11 cellular contexts compared by ENCODE assay signal in genomic region chr14:50452979-50453705, GRCh38. TPM values are rescaled to one million over a fixed set of nuclear protein-coding genes. Genes with fewer than 3 reads are reported as not detected.
DNase-seq lines count a peak whose midpoint lies in the region; ATAC-seq and TF ChIP-seq lines count a peak whose summit lies in the region.
"Had no signal": no experiment of that assay in that cellular context is flagged by ENCODE, and none has a peak within 500 bp of the region (broad histone marks: within the 10 kb centered on the region; RNA-seq: fewer than 3 reads in every experiment).

No MANE protein-coding gene starts in this region.

- TF ChIP-seq CTCF in AG04450 (IDR thresholded peaks at IDR 0.05; ENCODE audit: low read depth, low read length) (no peak), brain microvascular endothelial cell (IDR thresholded peaks at IDR 0.05; ENCODE audit: low read depth, low read length, missing control alignments) (no peak), endothelial cell (IDR thresholded peaks at IDR 0.05; ENCODE audit: unreplicated experiment) (no peak)

- no peak overlapping the region for H3K4me3 Mint-ChIP-seq in endothelial cell (ENCODE audit: unreplicated experiment)
- H3K4me3 Mint-ChIP-seq: CD8-positive, alpha-beta memory T cell had no signal

- H3K9me3 Mint-ChIP-seq in endothelial cell (ENCODE audit: unreplicated experiment) = no peaks in the 10 kb centered on the region
- H3K9me3 Mint-ChIP-seq: CD8-positive, alpha-beta memory T cell had no signal

- no peaks in the 10 kb centered on the region for H3K9me3 ChIP-seq in AG04450 (ENCODE audit: control insufficient read depth, insufficient read depth, low read length)

- ATAC-seq in HG02840 (IDR thresholded peaks at IDR 0.05; ENCODE audit: low FRiP score, unreplicated experiment) = no peak

- H3K27me3 ChIP-seq in AG04450 (ENCODE audit: control insufficient read depth, insufficient read depth, low read length) (no peaks in the 10 kb centered on the region), brain microvascular endothelial cell (replicated peaks) (no peaks in the 10 kb centered on the region)
- H3K27me3 ChIP-seq: ascending aorta had no signal

- peaks cover 28% of the 10 kb centered on the region for H3K36me3 Mint-ChIP-seq in endothelial cell (ENCODE audit: low read depth, unreplicated experiment)

- DNase-seq in AG04450 (ENCODE audit: low read depth, low spot score) = peak; percentile 59
- DNase-seq in HS-5 (ENCODE audit: low read depth) = peak; percentile 61
- DNase-seq in brain microvascular endothelial cell = peak; percentile 53
- DNase-seq in kidney glomerular epithelial cell (lab: John Stamatoyannopoulos, UW) = peak; percentile 73
- DNase-seq in NCI-H2107 treated with DMSO at 0.1 percent for 48 hours (lab: John Stamatoyannopoulos, UW; ENCODE audit: unreplicated experiment) = no peak
- no peak for DNase-seq in endothelial cell (ENCODE audit: low spot score)
- DNase-seq in GM19240 (ENCODE audit: insufficient read length, low spot score) = no peak
- DNase-seq: CD8-positive, alpha-beta memory T cell; occipital lobe had no signal

- H3K27me3 Mint-ChIP-seq in endothelial cell (ENCODE audit: unreplicated experiment) = no peaks in the 10 kb centered on the region
- H3K27me3 Mint-ChIP-seq: CD8-positive, alpha-beta memory T cell had no signal

- in situ Hi-C loops in brain microvascular endothelial cell (cut with HindIII; ENCODE audit: low pct_ligation_motif_present, low sequenced_read_pairs) = no loop called here

- no peak overlapping the region for H3K27ac Mint-ChIP-seq in endothelial cell (ENCODE audit: unreplicated experiment)

- peaks cover 35% of the 10 kb centered on the region for H3K36me3 ChIP-seq in brain microvascular endothelial cell (replicated peaks)

- CTCF ChIA-PET in AG04450 (lab: Charles Lee) = interaction anchor here (0.7 kb wide), 1 partner anchor 404 kb away, joined by 3 read pairs; no protein-coding TSS in a partner anchor

- H3K4me3 ChIP-seq in AG04450 (ENCODE audit: low read depth, low read length) (no peak overlapping the region), brain microvascular endothelial cell (ENCODE audit: low read depth, low read length) (no peak overlapping the region)
- H3K4me3 ChIP-seq: ascending aorta had no signal

- peak overlapping the region; percentile 23 for H3K27ac ChIP-seq in AG04450 (ENCODE audit: low read depth, low read length)
- peak overlapping the region; percentile 54 for H3K27ac ChIP-seq in brain microvascular endothelial cell
- H3K27ac ChIP-seq: ascending aorta had no signal

- H3K4me1 Mint-ChIP-seq in endothelial cell (ENCODE audit: unreplicated experiment) = no peaks in the 10 kb centered on the region

- POLR2A ChIA-PET in AG04450 (lab: Yijun Ruan, JAX) = interaction anchor here (0.9 to 1.1 kb wide), 3 partner anchors 52 to 117 kb away, joined by 3 to 5 read pairs (median 3); no protein-coding TSS in a partner anchor

RNA-seq across cellular contexts. Expression of gene CDKL1, which starts 56.5 kb away (rescaled TPM):
- polyA plus RNA-seq in AG04450 (2011; rRNA removed) = 8.2 and 20.1 TPM in 2 replicates
- 14.8 and 17.5 TPM in 2 replicates for polyA minus RNA-seq in AG04450 (2011; rRNA and poly(A)+ RNA removed)
- 19.0 TPM for total RNA-seq in endothelial cell (ENCODE audit: unreplicated experiment)

Comparison
In these comparisons a context has a peak if more than half of its experiments do, and no peak if none do; other contexts are left out.
1. DNase-seq: peak in AG04450 (single experiment), HS-5 (single experiment), brain microvascular endothelial cell (single experiment) and kidney glomerular epithelial cell (single experiment); none in NCI-H2107 treated with DMSO at 0.1 percent for 48 hours (single experiment), endothelial cell (single experiment) and GM19240 (single experiment).